1 cellular context compared by ENCODE assay signal in the genomic region with DNA sequence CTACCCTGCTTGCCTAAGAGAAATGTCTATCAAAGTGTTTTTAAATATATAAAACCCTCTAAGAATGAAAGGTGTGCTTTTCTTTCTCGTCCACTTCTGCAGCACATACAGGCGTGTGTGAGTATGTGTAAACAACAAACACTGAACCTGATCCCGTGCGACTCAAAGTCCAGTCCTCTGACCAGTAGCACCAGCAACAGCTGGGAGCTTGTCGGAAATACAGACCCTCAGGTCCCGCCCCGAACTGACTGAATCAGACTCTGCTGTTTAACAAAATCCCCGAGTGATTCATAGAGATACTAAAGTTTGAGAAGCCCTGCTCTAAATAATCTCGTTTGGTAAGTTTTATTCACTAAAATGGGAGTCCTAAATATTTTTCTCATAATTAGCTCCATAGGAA.
TF ChIP-seq lines count a peak whose summit lies in the region.

No MANE protein-coding gene starts in this region.

TF ChIP-seq in IMR-90, 13 proteins besides CTCF, POLR2A, EP300 and RAD21:
- 0 out of 2 replicates have a peak, but pooled peaks have one; percentile 12 for TF ChIP-seq SMC3 (IDR thresholded peaks at IDR 0.05; ENCODE audit: low read depth, low read length)
- no peak for TF ChIP-seq RCOR1 (IDR thresholded peaks at IDR 0.05; ENCODE audit: insufficient replicate concordance, low read length)
- no peak for TF ChIP-seq MXI1 (IDR thresholded peaks at IDR 0.05; ENCODE audit: borderline replicate concordance, low read depth, low read length)
- TF ChIP-seq, protein P1, sequence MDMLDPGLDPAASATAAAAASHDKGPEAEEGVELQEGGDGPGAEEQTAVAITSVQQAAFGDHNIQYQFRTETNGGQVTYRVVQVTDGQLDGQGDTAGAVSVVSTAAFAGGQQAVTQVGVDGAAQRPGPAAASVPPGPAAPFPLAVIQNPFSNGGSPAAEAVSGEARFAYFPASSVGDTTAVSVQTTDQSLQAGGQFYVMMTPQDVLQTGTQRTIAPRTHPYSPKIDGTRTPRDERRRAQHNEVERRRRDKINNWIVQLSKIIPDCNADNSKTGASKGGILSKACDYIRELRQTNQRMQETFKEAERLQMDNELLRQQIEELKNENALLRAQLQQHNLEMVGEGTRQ (IDR thresholded peaks at IDR 0.05; ENCODE audit: low read depth, low read length): no peak
- TF ChIP-seq MAFK (IDR thresholded peaks at IDR 0.05; ENCODE audit: low read depth, low read length): no peak
- TF ChIP-seq BHLHE40 (IDR thresholded peaks at IDR 0.05; ENCODE audit: low read depth, low read length): peak; percentile 75
